Comparison of ENCODE assay signal across 8 cellular contexts in the genomic region with DNA sequence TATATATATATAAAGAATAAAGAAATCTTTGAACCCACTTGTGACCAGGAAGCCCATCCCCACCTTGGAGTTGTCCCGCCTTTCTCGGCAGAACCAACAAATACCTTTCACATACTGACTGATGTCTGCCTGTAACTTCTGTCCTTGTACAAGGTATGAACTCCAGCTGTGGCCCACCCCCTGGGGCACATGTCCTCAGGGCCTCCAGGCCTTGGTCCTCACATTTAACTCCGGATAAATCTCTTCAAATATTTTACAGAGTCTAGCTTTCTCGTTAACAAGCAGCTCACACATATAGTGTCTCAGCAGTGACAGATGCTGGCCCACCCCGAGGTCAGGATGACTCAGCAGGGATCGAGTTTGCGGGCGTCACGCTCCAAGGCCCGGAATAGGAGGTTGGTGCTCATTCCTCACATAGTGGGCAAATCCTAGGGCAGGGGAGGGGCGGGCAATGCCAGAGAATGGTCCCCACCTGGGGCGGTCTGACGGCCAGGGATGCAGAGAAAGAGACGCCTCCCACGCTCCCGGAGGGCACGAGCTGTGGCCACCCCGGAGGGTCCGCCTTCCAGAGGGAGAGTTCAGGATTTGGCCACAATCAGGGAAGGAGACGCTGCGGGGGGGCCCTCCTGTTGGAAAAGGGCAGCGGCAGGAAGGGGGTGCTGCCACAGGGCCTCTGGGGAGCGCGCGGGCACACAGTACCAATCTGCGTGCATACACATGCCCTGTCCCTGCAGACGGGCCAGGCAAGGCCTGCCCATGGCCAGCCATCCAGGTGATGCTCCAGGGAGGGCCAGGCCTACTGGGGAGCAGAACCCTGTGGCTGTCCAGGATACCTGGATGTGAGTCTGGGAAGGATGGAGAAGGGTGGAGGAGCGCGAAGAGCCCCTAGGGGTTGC.
DNase-seq lines count a peak whose midpoint lies in the region; ATAC-seq, FAIRE-seq and TF ChIP-seq lines count a peak whose summit lies in the region.
"Not testable (repeated sequence)": the region's sequence is repeated elsewhere in the genome, so short reads cannot be mapped to it uniquely, and the experiment has no call there.

No MANE protein-coding gene starts in this region.

- not testable (repeated sequence) for ATAC-seq in activated CD8-positive, alpha-beta memory T cell treated with anti-CD3 and anti-CD28 coated beads, Interleukin-2, amount 10 ng/mL, durations not matched to agents 7 days and 5 days
- ATAC-seq in foreskin keratinocyte (peak; percentile 75), lower lobe of right lung (peak in 1 of 2 donors; percentile 1)

- not testable (repeated sequence) for H3K27me3 ChIP-seq in NT2/D1 (ENCODE audit: insufficient read depth, insufficient read length); bronchial epithelial cell (ENCODE audit: control insufficient read depth, insufficient read depth, low read length); foreskin keratinocyte; lower lobe of right lung (ENCODE audit: low read depth); vagina

- H3K36me3 ChIP-seq in NT2/D1 (ENCODE audit: insufficient read depth, insufficient read length, low read length) (peaks cover 82% of the 10 kb centered on the region), bronchial epithelial cell (ENCODE audit: control insufficient read depth, insufficient read depth, low read length) (peaks cover 18% of the 10 kb centered on the region), lower lobe of right lung (peaks cover 29% of the 10 kb centered on the region)
- not testable (repeated sequence) for H3K36me3 ChIP-seq in vagina

- in situ Hi-C loops in G401 (cut with HindIII; ENCODE audit: low sequenced_read_pairs): not testable (repeated sequence)

- TF ChIP-seq CTCF in bronchial epithelial cell (IDR thresholded peaks at IDR 0.05; ENCODE audit: insufficient read depth, low read length, severe bottlenecking); foreskin keratinocyte (conservative IDR thresholded peaks at IDR 0.05); lower lobe of right lung (IDR thresholded peaks at IDR 0.05); retinal pigment epithelial cell (conservative IDR thresholded peaks at IDR 0.05; ENCODE audit: low read depth, low read length); vagina (IDR thresholded peaks at IDR 0.05): not testable (repeated sequence)

- peak overlapping the region; percentile 5 for H3K9ac ChIP-seq in NT2/D1 (ENCODE audit: insufficient read length, low read depth)

- peaks cover 48% of the 10 kb centered on the region for H3K36me3 Mint-ChIP-seq in activated CD8-positive, alpha-beta memory T cell treated with anti-CD3 and anti-CD28 coated beads, Interleukin-2, amount 10 ng/mL, durations not matched to agents 7 days and 5 days

- H3K27ac ChIP-seq in foreskin keratinocyte: not testable (repeated sequence)
- H3K27ac ChIP-seq in lower lobe of right lung (peak overlapping the region; percentile 28), vagina (peak overlapping the region; percentile 75)

- H3K9me3 Mint-ChIP-seq in activated CD8-positive, alpha-beta memory T cell treated with anti-CD3 and anti-CD28 coated beads, Interleukin-2, amount 10 ng/mL, durations not matched to agents 7 days and 5 days (ENCODE audit: low read depth): not testable (repeated sequence)

- H3K27me3 Mint-ChIP-seq in activated CD8-positive, alpha-beta memory T cell treated with anti-CD3 and anti-CD28 coated beads, Interleukin-2, amount 10 ng/mL, durations not matched to agents 7 days and 5 days: not testable (repeated sequence)

- CTCF ChIA-PET in activated CD8-positive, alpha-beta memory T cell treated with anti-CD3 and anti-CD28 coated beads, Interleukin-2, amount 10 ng/mL, durations not matched to agents 7 days and 5 days (lab: Charles Lee): interaction anchor here (1.6 kb wide), 1 partner anchor 146 kb away, joined by 4 read pairs; no protein-coding TSS in a partner anchor

- intact Hi-C loops in lower lobe of right lung (cut with DNase I); vagina (cut with DNase I): not testable (repeated sequence)

- not testable (repeated sequence) for H3K4me3 Mint-ChIP-seq in activated CD8-positive, alpha-beta memory T cell treated with anti-CD3 and anti-CD28 coated beads, Interleukin-2, amount 10 ng/mL, durations not matched to agents 7 days and 5 days

- H3K27ac Mint-ChIP-seq in activated CD8-positive, alpha-beta memory T cell treated with anti-CD3 and anti-CD28 coated beads, Interleukin-2, amount 10 ng/mL, durations not matched to agents 7 days and 5 days: peak overlapping the region; percentile 77

- not testable (repeated sequence) for H3K4me3 ChIP-seq in NT2/D1 (ENCODE audit: insufficient read length, low read depth); bronchial epithelial cell (ENCODE audit: low read depth, low read length); lower lobe of right lung; retinal pigment epithelial cell (ENCODE audit: low read length)
- H3K4me3 ChIP-seq in vagina: peak overlapping the region in 1 of 2 donors; percentile 27

- TF ChIP-seq POLR2A in vagina (IDR thresholded peaks at IDR 0.05): not testable (repeated sequence)

- peaks cover 37% of the 10 kb centered on the region for H3K4me1 ChIP-seq in NT2/D1 (ENCODE audit: insufficient read depth, insufficient read length)
- H3K4me1 ChIP-seq in foreskin keratinocyte: peaks cover 21% of the 10 kb centered on the region
- H3K4me1 ChIP-seq in lower lobe of right lung: peaks cover 83% of the 10 kb centered on the region
- H3K4me1 ChIP-seq in vagina: peaks cover 82% of the 10 kb centered on the region

- peaks cover 83% of the 10 kb centered on the region for H3K4me1 Mint-ChIP-seq in activated CD8-positive, alpha-beta memory T cell treated with anti-CD3 and anti-CD28 coated beads, Interleukin-2, amount 10 ng/mL, durations not matched to agents 7 days and 5 days

- H3K9me3 ChIP-seq in NT2/D1 (ENCODE audit: insufficient read depth, low read length); lower lobe of right lung; vagina: not testable (repeated sequence)

- DNase-seq in G401 (ENCODE audit: low spot score): peak; percentile 25
- DNase-seq in NT2/D1 (ENCODE audit: low read depth, low spot score); foreskin keratinocyte; vagina (ENCODE audit: extremely low spot score in 2 of 2): not testable (repeated sequence)
- DNase-seq in activated CD8-positive, alpha-beta memory T cell treated with anti-CD3 and anti-CD28 coated beads, Interleukin-2, amount 10 ng/mL, durations not matched to agents 7 days and 5 days: peak; percentile 44
- DNase-seq in bronchial epithelial cell (ENCODE audit: low read depth): peak; percentile 47
- peak; percentile 49 for DNase-seq in lower lobe of right lung
- peak; percentile 77 for DNase-seq in retinal pigment epithelial cell (ENCODE audit: low read depth)

- not testable (repeated sequence) for FAIRE-seq in bronchial epithelial cell (lab: Jason Lieb, UNC)
